1 cellular context compared by ENCODE assay signal in the genomic region with DNA sequence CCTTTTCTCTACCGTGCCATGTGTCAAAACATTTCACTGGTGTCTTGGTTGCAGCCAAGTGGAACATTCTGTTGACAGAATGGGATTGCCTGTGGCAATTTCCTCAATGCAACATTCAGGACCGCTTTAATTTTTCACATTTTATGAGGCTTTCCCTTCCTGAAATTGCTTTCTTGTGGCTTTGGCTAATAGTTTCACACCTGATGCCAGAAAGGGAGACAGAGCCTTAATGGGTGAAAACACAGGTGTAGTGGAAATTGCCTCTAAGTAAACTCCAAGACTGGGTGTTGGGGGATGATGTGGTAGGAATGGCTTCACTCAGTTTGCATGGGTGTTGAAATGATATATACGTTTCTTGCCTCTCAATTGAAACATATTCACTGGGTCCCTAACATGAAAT.
TF ChIP-seq lines count a peak whose summit lies in the region.

No MANE protein-coding gene starts in this region.

TF ChIP-seq in HepG2, 621 proteins besides CTCF, POLR2A, EP300 and RAD21:
- TF ChIP-seq, protein P1, sequence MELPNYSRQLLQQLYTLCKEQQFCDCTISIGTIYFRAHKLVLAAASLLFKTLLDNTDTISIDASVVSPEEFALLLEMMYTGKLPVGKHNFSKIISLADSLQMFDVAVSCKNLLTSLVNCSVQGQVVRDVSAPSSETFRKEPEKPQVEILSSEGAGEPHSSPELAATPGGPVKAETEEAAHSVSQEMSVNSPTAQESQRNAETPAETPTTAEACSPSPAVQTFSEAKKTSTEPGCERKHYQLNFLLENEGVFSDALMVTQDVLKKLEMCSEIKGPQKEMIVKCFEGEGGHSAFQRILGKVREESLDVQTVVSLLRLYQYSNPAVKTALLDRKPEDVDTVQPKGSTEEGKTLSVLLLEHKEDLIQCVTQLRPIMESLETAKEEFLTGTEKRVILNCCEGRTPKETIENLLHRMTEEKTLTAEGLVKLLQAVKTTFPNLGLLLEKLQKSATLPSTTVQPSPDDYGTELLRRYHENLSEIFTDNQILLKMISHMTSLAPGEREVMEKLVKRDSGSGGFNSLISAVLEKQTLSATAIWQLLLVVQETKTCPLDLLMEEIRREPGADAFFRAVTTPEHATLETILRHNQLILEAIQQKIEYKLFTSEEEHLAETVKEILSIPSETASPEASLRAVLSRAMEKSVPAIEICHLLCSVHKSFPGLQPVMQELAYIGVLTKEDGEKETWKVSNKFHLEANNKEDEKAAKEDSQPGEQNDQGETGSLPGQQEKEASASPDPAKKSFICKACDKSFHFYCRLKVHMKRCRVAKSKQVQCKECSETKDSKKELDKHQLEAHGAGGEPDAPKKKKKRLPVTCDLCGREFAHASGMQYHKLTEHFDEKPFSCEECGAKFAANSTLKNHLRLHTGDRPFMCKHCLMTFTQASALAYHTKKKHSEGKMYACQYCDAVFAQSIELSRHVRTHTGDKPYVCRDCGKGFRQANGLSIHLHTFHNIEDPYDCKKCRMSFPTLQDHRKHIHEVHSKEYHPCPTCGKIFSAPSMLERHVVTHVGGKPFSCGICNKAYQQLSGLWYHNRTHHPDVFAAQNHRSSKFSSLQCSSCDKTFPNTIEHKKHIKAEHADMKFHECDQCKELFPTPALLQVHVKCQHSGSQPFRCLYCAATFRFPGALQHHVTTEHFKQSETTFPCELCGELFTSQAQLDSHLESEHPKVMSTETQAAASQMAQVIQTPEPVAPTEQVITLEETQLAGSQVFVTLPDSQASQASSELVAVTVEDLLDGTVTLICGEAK (IDR thresholded peaks at IDR 0.05): no peak
- TF ChIP-seq, protein P1 (CRISPR knock-in tag; IDR thresholded peaks at IDR 0.05): no peak
- TF ChIP-seq TP53 (CRISPR knock-in tag; conservative IDR thresholded peaks at IDR 0.05): no peak
- no peak for TF ChIP-seq SP4 (CRISPR knock-in tag; IDR thresholded peaks at IDR 0.05)
- TF ChIP-seq, protein P2, sequence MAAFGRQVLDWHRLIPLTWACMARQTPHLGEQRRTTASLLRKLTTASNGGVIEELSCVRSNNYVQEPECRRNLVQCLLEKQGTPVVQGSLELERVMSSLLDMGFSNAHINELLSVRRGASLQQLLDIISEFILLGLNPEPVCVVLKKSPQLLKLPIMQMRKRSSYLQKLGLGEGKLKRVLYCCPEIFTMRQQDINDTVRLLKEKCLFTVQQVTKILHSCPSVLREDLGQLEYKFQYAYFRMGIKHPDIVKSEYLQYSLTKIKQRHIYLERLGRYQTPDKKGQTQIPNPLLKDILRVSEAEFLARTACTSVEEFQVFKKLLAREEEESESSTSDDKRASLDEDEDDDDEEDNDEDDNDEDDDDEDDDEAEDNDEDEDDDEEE (CRISPR knock-in tag; IDR thresholded peaks at IDR 0.05): no peak
- no peak for TF ChIP-seq ZNF180 (CRISPR knock-in tag; IDR thresholded peaks at IDR 0.05; ENCODE audit: borderline replicate concordance, low read depth)
- no peak for TF ChIP-seq REXO4 (CRISPR knock-in tag; IDR thresholded peaks at IDR 0.05; ENCODE audit: borderline replicate concordance)
- TF ChIP-seq, protein P3, sequence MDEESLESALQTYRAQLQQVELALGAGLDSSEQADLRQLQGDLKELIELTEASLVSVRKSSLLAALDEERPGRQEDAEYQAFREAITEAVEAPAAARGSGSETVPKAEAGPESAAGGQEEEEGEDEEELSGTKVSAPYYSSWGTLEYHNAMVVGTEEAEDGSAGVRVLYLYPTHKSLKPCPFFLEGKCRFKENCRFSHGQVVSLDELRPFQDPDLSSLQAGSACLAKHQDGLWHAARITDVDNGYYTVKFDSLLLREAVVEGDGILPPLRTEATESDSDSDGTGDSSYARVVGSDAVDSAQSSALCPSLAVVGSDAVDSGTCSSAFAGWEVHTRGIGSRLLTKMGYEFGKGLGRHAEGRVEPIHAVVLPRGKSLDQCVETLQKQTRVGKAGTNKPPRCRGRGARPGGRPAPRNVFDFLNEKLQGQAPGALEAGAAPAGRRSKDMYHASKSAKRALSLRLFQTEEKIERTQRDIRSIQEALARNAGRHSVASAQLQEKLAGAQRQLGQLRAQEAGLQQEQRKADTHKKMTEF (CRISPR knock-in tag; IDR thresholded peaks at IDR 0.05): no peak
- TF ChIP-seq NFRKB (IDR thresholded peaks at IDR 0.05): no peak
- TF ChIP-seq ZNF780A (CRISPR knock-in tag; IDR thresholded peaks at IDR 0.05): no peak
- TF ChIP-seq, protein P4, sequence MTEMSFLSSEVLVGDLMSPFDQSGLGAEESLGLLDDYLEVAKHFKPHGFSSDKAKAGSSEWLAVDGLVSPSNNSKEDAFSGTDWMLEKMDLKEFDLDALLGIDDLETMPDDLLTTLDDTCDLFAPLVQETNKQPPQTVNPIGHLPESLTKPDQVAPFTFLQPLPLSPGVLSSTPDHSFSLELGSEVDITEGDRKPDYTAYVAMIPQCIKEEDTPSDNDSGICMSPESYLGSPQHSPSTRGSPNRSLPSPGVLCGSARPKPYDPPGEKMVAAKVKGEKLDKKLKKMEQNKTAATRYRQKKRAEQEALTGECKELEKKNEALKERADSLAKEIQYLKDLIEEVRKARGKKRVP (CRISPR knock-in tag; IDR thresholded peaks at IDR 0.05): no peak
- no peak for TF ChIP-seq ZNF788 (CRISPR knock-in tag; IDR thresholded peaks at IDR 0.05; ENCODE audit: borderline replicate concordance)
- TF ChIP-seq AGO1 (IDR thresholded peaks at IDR 0.05; ENCODE audit: low read depth, low read length, poor library complexity, severe bottlenecking): no peak
TF ChIP-seq in HepG2: peak in this region for 0.
